In genomic region chrX:57821703-57822375, GRCh38 we compare ENCODE assay signal across 9 cellular contexts.
A peak's percentile ranks its signal among the peaks of the same experiment; 100 is the strongest.
DNase-seq lines count a peak whose midpoint lies in the region; ATAC-seq and TF ChIP-seq lines count a peak whose summit lies in the region.
"Had no signal": no experiment of that assay in that cellular context is flagged by ENCODE, and none has a peak within 500 bp of the region (broad histone marks: within the 10 kb centered on the region; RNA-seq: fewer than 3 reads in every experiment).

No MANE protein-coding gene starts in this region.

- peak overlapping the region in 1 of 2 donors; percentile 31 for H3K4me3 Mint-ChIP-seq in CD14-positive monocyte
- H3K4me3 Mint-ChIP-seq in activated naive CD8-positive, alpha-beta T cell treated with anti-CD3 and anti-CD28 coated beads, Interleukin-2, amount 50 U/mL, for 24 hours: no peak overlapping the region
- H3K4me3 Mint-ChIP-seq: T-helper 1 cell treated with Interleukin-12 subunit alpha and Interleukin-12 subunit beta and Interleukin-4 antibody, amounts not matched to agents 30 μg/mL and 1 μg/mL, for 36 hours had no signal

- H3K4me1 ChIP-seq in heart left ventricle (no peaks in the 10 kb centered on the region), sigmoid colon (no peaks in the 10 kb centered on the region)

- peak; percentile 91 for ATAC-seq in GM18508 (IDR thresholded peaks at IDR 0.05; ENCODE audit: insufficient read depth, unreplicated experiment)
- peak; percentile 33 for ATAC-seq in activated naive CD8-positive, alpha-beta T cell treated with anti-CD3 and anti-CD28 coated beads, Interleukin-2, amount 50 U/mL, for 24 hours
- peak; percentile 55 to 83 (median 80) for ATAC-seq in heart left ventricle

- H3K4me3 ChIP-seq in HL-60 (replicated peaks; ENCODE audit: insufficient read depth, low read length) (no peak overlapping the region), heart left ventricle (peak overlapping the region in 10 of 12 donors; percentile 3 to 46 (median 32)), sigmoid colon (peak overlapping the region in 1 of 4 donors; percentile 24)

- no peaks in the 10 kb centered on the region for H3K9me3 Mint-ChIP-seq in CD14-positive monocyte
- H3K9me3 Mint-ChIP-seq in activated naive CD8-positive, alpha-beta T cell treated with anti-CD3 and anti-CD28 coated beads, Interleukin-2, amount 50 U/mL, for 24 hours: no peaks in the 10 kb centered on the region
- H3K9me3 Mint-ChIP-seq: T-helper 1 cell treated with Interleukin-12 subunit alpha and Interleukin-12 subunit beta and Interleukin-4 antibody, amounts not matched to agents 30 μg/mL and 1 μg/mL, for 36 hours had no signal

- peak; percentile 49 for TF ChIP-seq CTCF in CD14-positive monocyte (IDR thresholded peaks at IDR 0.05)
- peak; percentile 19 for TF ChIP-seq CTCF in HL-60 (IDR thresholded peaks at IDR 0.05; ENCODE audit: insufficient read depth, low read length)
- peak; percentile 42 to 70 (median 61) for TF ChIP-seq CTCF in heart left ventricle (IDR thresholded peaks at IDR 0.05)
- peak; percentile 50 to 59 (median 58) for TF ChIP-seq CTCF in sigmoid colon (IDR thresholded peaks at IDR 0.05)

- no peaks in the 10 kb centered on the region for H3K36me3 Mint-ChIP-seq in CD14-positive monocyte
- H3K36me3 Mint-ChIP-seq in activated naive CD8-positive, alpha-beta T cell treated with anti-CD3 and anti-CD28 coated beads, Interleukin-2, amount 50 U/mL, for 24 hours (ENCODE audit: low read depth): no peaks in the 10 kb centered on the region

- no peak for TF ChIP-seq POLR2A in heart left ventricle (IDR thresholded peaks at IDR 0.05)
- TF ChIP-seq POLR2A in sigmoid colon (IDR thresholded peaks at IDR 0.05): no peak

- no peak for TF ChIP-seq EP300 in sigmoid colon (IDR thresholded peaks at IDR 0.05)

- 13 to 19% (median 16%) methylated on average over 8 of the region's 8 CpGs for WGBS in heart left ventricle, 4 donors
- 11 to 25% methylated on average over 8 of the region's 8 CpGs for WGBS in sigmoid colon, 2 donors

- peak overlapping the region in 1 of 7 donors; percentile 8 for H3K27ac Mint-ChIP-seq in CD14-positive monocyte
- no peak overlapping the region for H3K27ac Mint-ChIP-seq in activated naive CD8-positive, alpha-beta T cell treated with anti-CD3 and anti-CD28 coated beads, Interleukin-2, amount 50 U/mL, for 24 hours
- H3K27ac Mint-ChIP-seq: T-helper 1 cell treated with Interleukin-12 subunit alpha and Interleukin-12 subunit beta and Interleukin-4 antibody, amounts not matched to agents 30 μg/mL and 1 μg/mL, for 36 hours had no signal

- intact Hi-C loops in CD14-positive monocyte (cut with micrococcal nuclease): loop anchor here in 1 of 2 donors (10.0 kb wide), 1 partner anchor 103 kb away; no protein-coding TSS in a partner anchor
- intact Hi-C loops in heart left ventricle (cut with DNase I): loop anchor here (1.0 to 10.0 kb wide), 10 partner anchors 97 to 237 kb away; no protein-coding TSS in a partner anchor
- intact Hi-C loops in sigmoid colon (cut with DNase I): loop anchor here (2.0 to 5.0 kb wide), 3 partner anchors 97 to 235 kb away; no protein-coding TSS in a partner anchor

- H3K9me3 ChIP-seq in heart left ventricle: no peaks in the 10 kb centered on the region
- H3K9me3 ChIP-seq in sigmoid colon: no peaks in the 10 kb centered on the region

- H3K27ac ChIP-seq in HL-60 (replicated peaks) (no peak overlapping the region), heart left ventricle (no peak overlapping the region), sigmoid colon (no peak overlapping the region)

- H3K36me3 ChIP-seq in heart left ventricle (no peaks in the 10 kb centered on the region), sigmoid colon (no peaks in the 10 kb centered on the region)

- DNase-seq in CD14-positive monocyte (ENCODE audit: low spot score) (no peak), HL-60 (ENCODE audit: low read depth in 1 of 2, low spot score in 1 of 2) (peak; percentile 7 to 48), NCI-H82 (lab: John Stamatoyannopoulos, UW) (peak; percentile 84), heart left ventricle (peak in 2 of 5 donors; percentile 15 to 25), sigmoid colon (no peak), NK-92 (lab: John Stamatoyannopoulos, UW; ENCODE audit: unreplicated experiment) (no peak)
- DNase-seq in activated naive CD8-positive, alpha-beta T cell treated with anti-CD3 and anti-CD28 coated beads, Interleukin-2, amount 50 U/mL, for 24 hours: peak; percentile 10

- peaks cover 1 to 3% (median 2%) of the 10 kb centered on the region in 3 donors for H3K27me3 Mint-ChIP-seq in CD14-positive monocyte (ENCODE audit: low read depth in 3 of 3)
- peaks cover 2% of the 10 kb centered on the region for H3K27me3 Mint-ChIP-seq in activated naive CD8-positive, alpha-beta T cell treated with anti-CD3 and anti-CD28 coated beads, Interleukin-2, amount 50 U/mL, for 24 hours

- H3K4me1 Mint-ChIP-seq in CD14-positive monocyte: peaks cover 3% of the 10 kb centered on the region
- peaks cover 2% of the 10 kb centered on the region for H3K4me1 Mint-ChIP-seq in activated naive CD8-positive, alpha-beta T cell treated with anti-CD3 and anti-CD28 coated beads, Interleukin-2, amount 50 U/mL, for 24 hours

- H3K27me3 ChIP-seq in HL-60 (ENCODE audit: insufficient read depth, poor library complexity, severe bottlenecking) (no peaks in the 10 kb centered on the region), heart left ventricle (no peaks in the 10 kb centered on the region), sigmoid colon (no peaks in the 10 kb centered on the region)

Comparison
In these comparisons a context has a peak if more than half of its experiments do, and no peak if none do; other contexts are left out.
1. DNase-seq: peak in HL-60 (2 of 2), NCI-H82 (single experiment) and activated naive CD8-positive, alpha-beta T cell treated with anti-CD3 and anti-CD28 coated beads, Interleukin-2, amount 50 U/mL, for 24 hours (single experiment); none in CD14-positive monocyte (single experiment), sigmoid colon (single experiment) and NK-92 (single experiment).
2. ATAC-seq: peak in every context shown above with its lines; median percentile 91 in GM18508; 80 in heart left ventricle; 33 in activated naive CD8-positive, alpha-beta T cell treated with anti-CD3 and anti-CD28 coated beads, Interleukin-2, amount 50 U/mL, for 24 hours.
3. Peak in every context shown above with its lines, with median percentiles within 50 percentile points of each other: CTCF ChIP-seq.